ENCODE assay signal across 15 cellular contexts in genomic region chr2:174611006-174611405, GRCh38. TPM values are rescaled to one million over a fixed set of nuclear protein-coding genes. Genes with fewer than 3 reads are reported as not detected.
DNase-seq lines count a peak whose midpoint lies in the region; ATAC-seq and TF ChIP-seq lines count a peak whose summit lies in the region.
"Had no signal": no experiment of that assay in that cellular context is flagged by ENCODE, and none has a peak within 500 bp of the region (broad histone marks: within the 10 kb centered on the region; RNA-seq: fewer than 3 reads in every experiment).

No MANE protein-coding gene starts in this region.

- peaks cover 99% of the 10 kb centered on the region for H3K4me1 ChIP-seq in KMS-11 (ENCODE audit: low read depth, poor library complexity, severe bottlenecking)
- peaks cover 12 to 30% (median 17%) of the 10 kb centered on the region in 4 donors for H3K4me1 ChIP-seq in upper lobe of left lung
- H3K4me1 ChIP-seq: SJCRH30 had no signal

- no peak for TF ChIP-seq EP300 in upper lobe of left lung (IDR thresholded peaks at IDR 0.05)

- peak overlapping the region; percentile 96 for H3K27ac Mint-ChIP-seq in activated T-cell treated with anti-CD3 and anti-CD28 coated beads, Interleukin-2, amount 50 U/mL, for 24 hours
- H3K27ac Mint-ChIP-seq in activated naive CD8-positive, alpha-beta T cell treated with anti-CD3 and anti-CD28 coated beads, Interleukin-2, amount 50 U/mL, for 24 hours, result peak overlapping the region; percentile 97

- peak overlapping the region; percentile 4 for H3K4me3 Mint-ChIP-seq in activated T-cell treated with anti-CD3 and anti-CD28 coated beads, Interleukin-2, amount 50 U/mL, for 24 hours
- H3K4me3 Mint-ChIP-seq in activated naive CD8-positive, alpha-beta T cell treated with anti-CD3 and anti-CD28 coated beads, Interleukin-2, amount 50 U/mL, for 24 hours, result peak overlapping the region; percentile 24

- no peaks in the 10 kb centered on the region for H3K9me3 Mint-ChIP-seq in activated T-cell treated with anti-CD3 and anti-CD28 coated beads, Interleukin-2, amount 50 U/mL, for 24 hours
- no peaks in the 10 kb centered on the region for H3K9me3 Mint-ChIP-seq in activated naive CD8-positive, alpha-beta T cell treated with anti-CD3 and anti-CD28 coated beads, Interleukin-2, amount 50 U/mL, for 24 hours

- ATAC-seq in activated naive CD8-positive, alpha-beta T cell treated with anti-CD3 and anti-CD28 coated beads, Interleukin-2, amount 50 U/mL, for 24 hours, result no peak
- ATAC-seq in HG02623 (IDR thresholded peaks at IDR 0.05; ENCODE audit: unreplicated experiment) (no peak), upper lobe of left lung (ENCODE audit: low FRiP score in 2 of 2) (no peak)
- ATAC-seq: foreskin keratinocyte, HCT116 had no signal

- H3K27me3 Mint-ChIP-seq in activated T-cell treated with anti-CD3 and anti-CD28 coated beads, Interleukin-2, amount 50 U/mL, for 24 hours, result no peaks in the 10 kb centered on the region
- no peaks in the 10 kb centered on the region for H3K27me3 Mint-ChIP-seq in activated naive CD8-positive, alpha-beta T cell treated with anti-CD3 and anti-CD28 coated beads, Interleukin-2, amount 50 U/mL, for 24 hours

- H3K4me3 ChIP-seq in KMS-11 (IDR thresholded peaks at IDR 0.05; ENCODE audit: insufficient read depth, low read depth, low read length) (no peak overlapping the region), skin epidermis (no peak overlapping the region), upper lobe of left lung (no peak overlapping the region)
- H3K4me3 ChIP-seq: SJCRH30 had no signal

- peaks cover 69% of the 10 kb centered on the region for H3K36me3 Mint-ChIP-seq in activated T-cell treated with anti-CD3 and anti-CD28 coated beads, Interleukin-2, amount 50 U/mL, for 24 hours (ENCODE audit: low read depth)
- H3K36me3 Mint-ChIP-seq in activated naive CD8-positive, alpha-beta T cell treated with anti-CD3 and anti-CD28 coated beads, Interleukin-2, amount 50 U/mL, for 24 hours (ENCODE audit: low read depth), result peaks cover 48% of the 10 kb centered on the region

- H3K4me1 Mint-ChIP-seq in activated T-cell treated with anti-CD3 and anti-CD28 coated beads, Interleukin-2, amount 50 U/mL, for 24 hours (ENCODE audit: low read depth), result peaks cover 93% of the 10 kb centered on the region
- H3K4me1 Mint-ChIP-seq in activated naive CD8-positive, alpha-beta T cell treated with anti-CD3 and anti-CD28 coated beads, Interleukin-2, amount 50 U/mL, for 24 hours, result peaks cover 95% of the 10 kb centered on the region

- no peak overlapping the region; the same call in 1 of the 2 replicates for H3K9ac ChIP-seq in KMS-11

- H3K9me3 ChIP-seq in upper lobe of left lung, result no peaks in the 10 kb centered on the region
- H3K9me3 ChIP-seq: SJCRH30 had no signal

- no peaks in the 10 kb centered on the region for H3K36me3 ChIP-seq in KMS-11 (ENCODE audit: insufficient read depth)
- no peaks in the 10 kb centered on the region for H3K36me3 ChIP-seq in upper lobe of left lung
- H3K36me3 ChIP-seq: SJCRH30 had no signal

- no peak for TF ChIP-seq CTCF in KMS-11 (conservative IDR thresholded peaks at IDR 0.05; ENCODE audit: low read depth, low read length)
- TF ChIP-seq CTCF in upper lobe of left lung (IDR thresholded peaks at IDR 0.05), result no peak

- no peak for TF ChIP-seq POLR2A in upper lobe of left lung (IDR thresholded peaks at IDR 0.05)

- H2AFZ ChIP-seq in KMS-11 (ENCODE audit: low read depth), result peak overlapping the region; percentile 9; the same call in 1 of the 2 replicates

- peaks cover 32% of the 10 kb centered on the region; the same call in 1 of the 2 replicates for H3K79me2 ChIP-seq in KMS-11 (ENCODE audit: insufficient read depth, low read depth)

- 83% methylated on average over 4 of the region's 4 CpGs for WGBS in upper lobe of left lung, 2 donors

- no peaks in the 10 kb centered on the region for H3K27me3 ChIP-seq in KMS-11 (ENCODE audit: insufficient read depth, low read depth)
- no peaks in the 10 kb centered on the region for H3K27me3 ChIP-seq in upper lobe of left lung
- H3K27me3 ChIP-seq: foreskin keratinocyte, SJCRH30 had no signal

- no peaks in the 10 kb centered on the region for H4K20me1 ChIP-seq in KMS-11 (ENCODE audit: insufficient read depth)

- no peak for DNase-seq in activated T-cell treated with anti-CD3 and anti-CD28 coated beads, Interleukin-2, amount 50 U/mL, for 24 hours
- no peak for DNase-seq in activated T-cell treated with anti-CD3 and anti-CD28 coated beads, Interleukin-2, amount 50 U/mL, for 1 hour
- DNase-seq in activated naive CD8-positive, alpha-beta T cell treated with anti-CD3 and anti-CD28 coated beads, Interleukin-2, amount 50 U/mL, for 24 hours, result no peak
- DNase-seq in NOMO-1 (lab: John Stamatoyannopoulos, UW; ENCODE audit: unreplicated experiment in 2 of 2) (no peak), upper lobe of left lung (no peak)
- DNase-seq: ACHN; foreskin keratinocyte; mesendoderm; SJCRH30; stimulated activated CD4-positive, alpha-beta T cell treated with anti-CD3 and anti-CD28 coated beads, Interleukin-12 subunit alpha, Interleukin-12 subunit beta, amount 100 ng/mL, for 4 hours had no signal

- H3K27ac ChIP-seq in KMS-11 (peak overlapping the region; percentile 94), skin epidermis (peak overlapping the region in 15 of 21 experiments; percentile 7 to 77 (median 43)), upper lobe of left lung (no peak overlapping the region)
- H3K27ac ChIP-seq: foreskin keratinocyte, SJCRH30 had no signal

- peak overlapping the region; percentile 86; the same call in 1 of the 2 replicates for H3K4me2 ChIP-seq in KMS-11

RNA-seq across cellular contexts. Expression of gene WIPF1, which starts 13.4 kb away (rescaled TPM):
- total RNA-seq in upper lobe of left lung, result 10 to 100 TPM; 25.1 to 79.0 (median 48.9) TPM
- total RNA-seq: HT-29 had no signal

Comparison
In these comparisons a context has a peak if more than half of its experiments do, and no peak if none do; other contexts are left out.
1. H3K27ac ChIP-seq: peak in KMS-11 (single experiment) and skin epidermis (15 of 21); none in upper lobe of left lung (0 of 4).